Comparison of ENCODE assay signal across 21 cellular contexts in genomic region chr2:129930451-129930850, GRCh38. TPM values are rescaled to one million over a fixed set of nuclear protein-coding genes. Genes with fewer than 3 reads are reported as not detected.
DNase-seq lines count a peak whose midpoint lies in the region; TF ChIP-seq lines count a peak whose summit lies in the region.
"Had no signal": no experiment of that assay in that cellular context is flagged by ENCODE, and none has a peak within 500 bp of the region (broad histone marks: within the 10 kb centered on the region; RNA-seq: fewer than 3 reads in every experiment).

No MANE protein-coding gene starts in this region.

- WGBS in mesenchymal stem cell: 67% methylated on average over 6 of the region's 6 CpGs
- WGBS in esophagus squamous epithelium, 2 donors: 58 to 63% methylated on average over 6 of the region's 6 CpGs
- WGBS in adrenal gland, 4 donors: 58 to 68% (median 59%) methylated on average over 6 of the region's 6 CpGs

- H3K4me2 ChIP-seq in mesenchymal stem cell (ENCODE audit: low read length, poor library complexity, severe bottlenecking): no peak overlapping the region
- H3K4me2 ChIP-seq: BLaER1 had no signal

- H4K8ac ChIP-seq in mesenchymal stem cell (ENCODE audit: low read length): no peak overlapping the region

- H2BK12ac ChIP-seq in mesenchymal stem cell (ENCODE audit: low read length in 2 of 2): no peak overlapping the region

- no peak overlapping the region for H3K14ac ChIP-seq in mesenchymal stem cell (ENCODE audit: low read length in 2 of 2)

- H2AK5ac ChIP-seq in mesenchymal stem cell (ENCODE audit: low read length, severe bottlenecking): no peak overlapping the region

- H2BK5ac ChIP-seq in mesenchymal stem cell (ENCODE audit: low read depth, low read length, poor library complexity, severe bottlenecking): no peak overlapping the region

- H3K9ac ChIP-seq in mesenchymal stem cell (ENCODE audit: low read length): peak overlapping the region; percentile 80
- H3K9ac ChIP-seq: BLaER1 had no signal

- H3K9me3 ChIP-seq in mesenchymal stem cell (ENCODE audit: control insufficient read depth, low read length) (no peaks in the 10 kb centered on the region), esophagus squamous epithelium (no peaks in the 10 kb centered on the region), adrenal gland (replicated peaks in 1 of 3) (no peaks in the 10 kb centered on the region)
- H3K9me3 ChIP-seq: BLaER1 had no signal

- no peak overlapping the region for H2BK120ac ChIP-seq in mesenchymal stem cell (ENCODE audit: low read depth, low read length)

- no peak overlapping the region for H2BK15ac ChIP-seq in mesenchymal stem cell (ENCODE audit: low read depth, poor library complexity, severe bottlenecking)

- no peak overlapping the region for H3K4ac ChIP-seq in mesenchymal stem cell (ENCODE audit: low read depth in 1 of 2, low read length in 2 of 2)

- TF ChIP-seq POLR2A in esophagus squamous epithelium (IDR thresholded peaks at IDR 0.05): no peak
- TF ChIP-seq POLR2A in adrenal gland (IDR thresholded peaks at IDR 0.05): no peak

- peaks cover 3% of the 10 kb centered on the region for H3K4me1 ChIP-seq in mesenchymal stem cell (ENCODE audit: control insufficient read depth, insufficient read depth, low read depth, low read length)
- H3K4me1 ChIP-seq in esophagus squamous epithelium: peaks cover 0 to 6% (median 0%) of the 10 kb centered on the region in 3 donors
- no peaks in the 10 kb centered on the region for H3K4me1 ChIP-seq in adrenal gland (replicated peaks in 1 of 2)

- no peak overlapping the region for H3K23ac ChIP-seq in mesenchymal stem cell (ENCODE audit: low read length in 2 of 2)

- TF ChIP-seq CTCF in fibroblast of mammary gland (conservative IDR thresholded peaks at IDR 0.05; ENCODE audit: control insufficient read depth, insufficient read depth, low read depth, low read length): no peak
- TF ChIP-seq CTCF in esophagus squamous epithelium (IDR thresholded peaks at IDR 0.05): no peak
- TF ChIP-seq CTCF in adrenal gland (IDR thresholded peaks at IDR 0.05): no peak

- no peaks in the 10 kb centered on the region for H3K79me1 ChIP-seq in mesenchymal stem cell (replicated peaks; ENCODE audit: low read length, poor library complexity, severe bottlenecking)

- peaks cover 10 to 19% of the 10 kb centered on the region in 2 experiments for H3K27me3 ChIP-seq in mesenchymal stem cell (ENCODE audit: control insufficient read depth in 1 of 2, insufficient read depth in 1 of 2, low read length in 2 of 2)
- peaks cover 0 to 55% (median 5%) of the 10 kb centered on the region in 4 donors for H3K27me3 ChIP-seq in esophagus squamous epithelium
- peaks cover 6% of the 10 kb centered on the region for H3K27me3 ChIP-seq in adrenal gland

- H3K36me3 ChIP-seq in mesenchymal stem cell (ENCODE audit: control insufficient read depth in 1 of 2, insufficient read depth in 2 of 2, low read depth in 1 of 2, low read length in 2 of 2) (peaks cover 0 to 9% of the 10 kb centered on the region in 2 experiments), esophagus squamous epithelium (no peaks in the 10 kb centered on the region), adrenal gland (replicated peaks in 1 of 2) (no peaks in the 10 kb centered on the region)
- H3K36me3 ChIP-seq: BLaER1 had no signal

- H3K4me3 ChIP-seq in fibroblast of mammary gland (ENCODE audit: control insufficient read depth, low read depth, low read length): no peak overlapping the region
- no peak overlapping the region for H3K4me3 ChIP-seq in mesenchymal stem cell (ENCODE audit: insufficient read depth in 1 of 2, low read depth in 1 of 2, low read length in 2 of 2)
- H3K4me3 ChIP-seq in esophagus squamous epithelium: no peak overlapping the region
- no peak overlapping the region for H3K4me3 ChIP-seq in adrenal gland
- H3K4me3 ChIP-seq: BLaER1, SK-N-MC had no signal

- H4K91ac ChIP-seq in mesenchymal stem cell (ENCODE audit: low read length): no peak overlapping the region

- H3K27ac ChIP-seq in mesenchymal stem cell (ENCODE audit: low read length, poor library complexity, severe bottlenecking) (no peak overlapping the region), esophagus squamous epithelium (no peak overlapping the region), adrenal gland (no peak overlapping the region)
- H3K27ac ChIP-seq: BLaER1, SK-N-MC had no signal

- no peak overlapping the region for H3K18ac ChIP-seq in mesenchymal stem cell (ENCODE audit: low read depth in 1 of 2, low read length in 2 of 2)

- H2AFZ ChIP-seq in mesenchymal stem cell (ENCODE audit: low read depth, low read length): no peak overlapping the region

- intact Hi-C loops in esophagus squamous epithelium (cut with DNase I): no loop called here
- intact Hi-C loops in adrenal gland (cut with DNase I): loop anchor here in 1 of 2 donors (10.0 kb wide), 1 partner anchor 404 kb away; no protein-coding TSS in a partner anchor

- DNase-seq in EH (ENCODE audit: low read depth): peak; percentile 1
- DNase-seq in RPMI7951 (ENCODE audit: low read depth): peak; percentile 65
- peak; percentile 48 for DNase-seq in fibroblast of mammary gland (ENCODE audit: low read depth)
- no peak for DNase-seq in mesenchymal stem cell
- DNase-seq in activated CD4-positive, alpha-beta T cell treated with anti-CD3 and anti-CD28 coated beads for 48 hours: no peak
- no peak for DNase-seq in esophagus squamous epithelium (lab: John Stamatoyannopoulos, UW)
- DNase-seq in NCI-H2171 (lab: John Stamatoyannopoulos, UW): no peak
- DNase-seq in adrenal gland: no peak
- DNase-seq: CD4-positive, CD25-positive, alpha-beta regulatory T cell; NCI-H1092; NCI-H1417 treated with DMSO at 0.1 percent for 48 hours; NCI-H1694 treated with DMSO at 0.1 percent for 48 hours; NCI-H2081; NCI-H226; NCI-H510A; NCI-H69; SIG-M5 had no signal

RNA-seq across cellular contexts. Expression of gene RAB6C, which starts 49.0 kb away (rescaled TPM):
- not detected in 2 replicates for total RNA-seq in RPMI7951 (2014; rRNA removed; shearing (Covaris generic))
- polyA plus RNA-seq in mesenchymal stem cell (2013, experiment 1 of 2): not detected
- not detected for polyA plus RNA-seq in mesenchymal stem cell (2013, experiment 2 of 2)
- not detected for total RNA-seq in esophagus squamous epithelium
- under 1 TPM in 1 of 8 donors, not detected in 7; 0.14 TPM for total RNA-seq in adrenal gland
- polyA plus RNA-seq in adrenal gland: under 1 TPM; 0.13 to 0.59 (median 0.24) TPM
- total RNA-seq: CD4-positive, CD25-positive, alpha-beta regulatory T cell; HT-29 had no signal
- polyA plus RNA-seq: AG04450; CD4-positive, CD25-positive, alpha-beta regulatory T cell had no signal

Comparison
In these comparisons a context has a peak if more than half of its experiments do, and no peak if none do; other contexts are left out.
1. DNase-seq: peak in EH (single experiment), RPMI7951 (single experiment) and fibroblast of mammary gland (single experiment); none in mesenchymal stem cell (single experiment), activated CD4-positive, alpha-beta T cell treated with anti-CD3 and anti-CD28 coated beads for 48 hours (single experiment), esophagus squamous epithelium (single experiment), NCI-H2171 (single experiment) and adrenal gland (0 of 7).